25 cellular contexts compared by ENCODE assay signal in genomic region chr19:3563689-3564269, GRCh38. TPM values are rescaled to one million over a fixed set of nuclear protein-coding genes. Genes with fewer than 3 reads are reported as not detected.
"Had no signal": no experiment of that assay in that cellular context is flagged by ENCODE, and none has a peak within 500 bp of the region (broad histone marks: within the 10 kb centered on the region; RNA-seq: fewer than 3 reads in every experiment).

No MANE protein-coding gene starts in this region.

- H3K27ac Mint-ChIP-seq: mesothelial cell of epicardium had no signal

- DNase-seq: activated CD4-positive, alpha-beta T cell treated with anti-CD3 and anti-CD28 coated beads for 1 hour; activated CD4-positive, alpha-beta T cell treated with anti-CD3 and anti-CD28 coated beads, Interleukin-2, amount 50 U/mL, for 1 hour; activated gamma-delta T cell treated with Interleukin-2 at 50 U/mL for 16 hours; activated T-cell treated with anti-CD3 and anti-CD28 coated beads, Interleukin-2, amount 50 U/mL, for 1 hour; anterior cingulate cortex; caudate nucleus; effector memory CD4-positive, alpha-beta T cell; gastrocnemius medialis; hippocampal formation; left ventricle myocardium inferior; naive thymus-derived CD8-positive, alpha-beta T cell; stimulated activated CD4-positive, alpha-beta T cell treated with anti-CD3 and anti-CD28 coated beads, Interleukin-4, amount 100 ng/mL, for 24 hours; stimulated activated naive CD4-positive, alpha-beta T cell treated with Interleukin-2 at 50 U/mL for 16 hours; T-helper 9 cell had no signal

- H3K36me3 Mint-ChIP-seq: activated naive CD4-positive, alpha-beta T cell treated with anti-CD3 and anti-CD28 coated beads, Interleukin-2, amount 50 U/mL, for 24 hours; brain; mesothelial cell of epicardium; naive thymus-derived CD8-positive, alpha-beta T cell had no signal

- H2AFZ ChIP-seq: parathyroid adenoma had no signal

- H3K27ac ChIP-seq: esophagus muscularis mucosa, gastrocnemius medialis, left ventricle myocardium inferior, neutrophil, parathyroid adenoma, thoracic aorta had no signal

- H3K4me3 Mint-ChIP-seq: activated naive CD4-positive, alpha-beta T cell treated with anti-CD3 and anti-CD28 coated beads, Interleukin-2, amount 50 U/mL, for 24 hours; brain; mesothelial cell of epicardium; naive thymus-derived CD8-positive, alpha-beta T cell had no signal

- H3K27me3 ChIP-seq: esophagus muscularis mucosa, gastrocnemius medialis, neutrophil had no signal

- H3K4me1 Mint-ChIP-seq: activated naive CD4-positive, alpha-beta T cell treated with anti-CD3 and anti-CD28 coated beads, Interleukin-2, amount 50 U/mL, for 24 hours; brain; mesothelial cell of epicardium had no signal

- H3K36me3 ChIP-seq: esophagus muscularis mucosa, gastrocnemius medialis, left ventricle myocardium inferior, neutrophil, thoracic aorta had no signal

- H3K9me3 Mint-ChIP-seq: activated naive CD4-positive, alpha-beta T cell treated with anti-CD3 and anti-CD28 coated beads, Interleukin-2, amount 50 U/mL, for 24 hours; brain; mesothelial cell of epicardium; naive thymus-derived CD8-positive, alpha-beta T cell had no signal

- H3K79me2 ChIP-seq: parathyroid adenoma had no signal

- H3K9me3 ChIP-seq: esophagus muscularis mucosa, gastrocnemius medialis, left ventricle myocardium inferior, neutrophil, thoracic aorta had no signal

- H3K4me1 ChIP-seq: gastrocnemius medialis, left ventricle myocardium inferior, parathyroid adenoma had no signal

- H3K27me3 Mint-ChIP-seq: activated naive CD4-positive, alpha-beta T cell treated with anti-CD3 and anti-CD28 coated beads, Interleukin-2, amount 50 U/mL, for 24 hours; naive thymus-derived CD8-positive, alpha-beta T cell had no signal

- ATAC-seq: gastrocnemius medialis; naive thymus-derived CD8-positive, alpha-beta T cell; right cardiac atrium had no signal

- H3K4me3 ChIP-seq: esophagus muscularis mucosa, gastrocnemius medialis, left ventricle myocardium inferior, thoracic aorta had no signal

RNA-seq across cellular contexts. Expression of gene TEKTIP1, which starts 24.8 kb away (rescaled TPM):
- total RNA-seq: dermis microvascular lymphatic vessel endothelial cell, esophagus muscularis mucosa, gastrocnemius medialis, left ventricle myocardium inferior, lung microvascular endothelial cell, pulmonary artery endothelial cell, thoracic aorta had no signal
